In the genomic region with DNA sequence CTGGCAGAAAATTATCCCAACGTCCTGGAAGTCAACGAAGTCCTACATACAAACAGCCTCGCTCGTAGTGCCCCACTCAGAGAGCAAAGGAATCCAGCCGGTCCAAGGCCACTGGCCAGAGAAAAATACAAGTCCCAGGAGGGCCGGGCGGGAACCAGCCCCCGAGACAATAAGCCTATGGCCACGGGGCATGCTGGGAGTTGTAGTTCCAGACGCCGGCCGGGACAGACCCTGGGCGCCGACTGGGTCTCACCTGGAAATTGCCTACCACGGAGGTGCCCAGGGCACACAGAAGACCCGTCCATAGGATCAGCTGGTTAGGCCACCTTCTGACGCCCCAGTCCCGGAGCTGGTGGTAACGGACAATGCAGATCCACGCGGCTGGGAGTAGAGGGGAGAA, we compare ENCODE assay signal across 12 cellular contexts. TPM values are rescaled to one million over a fixed set of nuclear protein-coding genes. Genes with fewer than 3 reads are reported as not detected.
DNase-seq lines count a peak whose midpoint lies in the region; ATAC-seq, FAIRE-seq and TF ChIP-seq lines count a peak whose summit lies in the region.
"Had no signal": no experiment of that assay in that cellular context is flagged by ENCODE, and none has a peak within 500 bp of the region (broad histone marks: within the 10 kb centered on the region; RNA-seq: fewer than 3 reads in every experiment).

No MANE protein-coding gene starts in this region.

- no peaks in the 10 kb centered on the region for H3K9me2 ChIP-seq in OCI-LY7 (ENCODE audit: insufficient read depth, low read length)

- H3K27me3 ChIP-seq in psoas muscle (ENCODE audit: insufficient read depth in 3 of 3, low read length in 2 of 3): peaks cover 0 to 6% (median 0%) of the 10 kb centered on the region in 3 donors
- H3K27me3 ChIP-seq in suprapubic skin: peaks cover 16% of the 10 kb centered on the region

- no peak overlapping the region for H2AFZ ChIP-seq in OCI-LY7 (ENCODE audit: low read length)

- no peak for FAIRE-seq in H54 (lab: Jason Lieb, UNC)
- FAIRE-seq: colon, TTC549 had no signal

- H3K27ac ChIP-seq in OCI-LY7 (ENCODE audit: low read depth, low read length, poor library complexity, severe bottlenecking) (no peak overlapping the region), psoas muscle (no peak overlapping the region), suprapubic skin (no peak overlapping the region)
- H3K27ac ChIP-seq: HL-60 had no signal

- H3K9me3 ChIP-seq in OCI-LY7 (ENCODE audit: low read length): no peaks in the 10 kb centered on the region
- H3K9me3 ChIP-seq in psoas muscle: no peaks in the 10 kb centered on the region
- H3K9me3 ChIP-seq in suprapubic skin: no peaks in the 10 kb centered on the region

- H3K4me3 ChIP-seq in OCI-LY7 (ENCODE audit: low read depth, low read length, poor library complexity, severe bottlenecking) (no peak overlapping the region), psoas muscle (no peak overlapping the region), suprapubic skin (no peak overlapping the region)

- peak; percentile 48 to 96 (median 78) for ATAC-seq in psoas muscle
- ATAC-seq in HG02759 (IDR thresholded peaks at IDR 0.05; ENCODE audit: unreplicated experiment): no peak

- intact Hi-C loops in OCI-LY7 (cut with micrococcal nuclease; ENCODE audit: unreplicated experiment) (no loop called here), psoas muscle (cut with DNase I) (no loop called here)

- TF ChIP-seq POLR2A in H54 (IDR thresholded peaks at IDR 0.05; ENCODE audit: low read depth, low read length): no peak
- TF ChIP-seq POLR2A in suprapubic skin (IDR thresholded peaks at IDR 0.05): no peak

- DNase-seq in H54 (ENCODE audit: insufficient read length, low spot score) (peak; percentile 66), OCI-LY7 (ENCODE audit: low spot score) (peak; percentile 72), foreskin melanocyte (peak; percentile 37), psoas muscle (peak; percentile 43 to 73), NCI-H226 (no peak), suprapubic skin (ENCODE audit: low spot score in 2 of 2) (no peak)
- DNase-seq in stimulated activated CD4-positive, alpha-beta T cell treated with anti-CD3 and anti-CD28 coated beads, Interleukin-4, amount 100 ng/mL, for 24 hours: no peak

- H3K36me3 ChIP-seq in OCI-LY7 (ENCODE audit: insufficient read depth, low read length) (no peaks in the 10 kb centered on the region), psoas muscle (ENCODE audit: insufficient read depth in 1 of 2, low read depth in 1 of 2) (no peaks in the 10 kb centered on the region), suprapubic skin (no peaks in the 10 kb centered on the region)

- no peaks in the 10 kb centered on the region for H3K79me2 ChIP-seq in OCI-LY7 (ENCODE audit: insufficient read depth, low read depth, low read length)

- POLR2A ChIA-PET in OCI-LY7 (lab: Charles Lee): no interaction called here

- 12 to 21% (median 15%) methylated on average over 21 of the region's 21 CpGs for WGBS in psoas muscle, 3 donors
- 34% methylated on average over 18 of the region's 21 CpGs for WGBS in suprapubic skin

- CTCF ChIA-PET in OCI-LY7 (lab: Charles Lee; ENCODE audit: unreplicated experiment): no interaction called here

- no peaks in the 10 kb centered on the region for H4K20me1 ChIP-seq in OCI-LY7 (ENCODE audit: insufficient read depth, low read length)

- H3K4me1 ChIP-seq in OCI-LY7 (ENCODE audit: insufficient read depth, low read length, poor library complexity, severe bottlenecking): peaks cover 11% of the 10 kb centered on the region
- H3K4me1 ChIP-seq in psoas muscle: no peaks in the 10 kb centered on the region
- H3K4me1 ChIP-seq in suprapubic skin: no peaks in the 10 kb centered on the region

- TF ChIP-seq CTCF in OCI-LY7 (conservative IDR thresholded peaks at IDR 0.05; ENCODE audit: low read length) (no peak), psoas muscle (IDR thresholded peaks at IDR 0.05) (no peak), suprapubic skin (IDR thresholded peaks at IDR 0.05) (no peak)

- TF ChIP-seq EP300 in suprapubic skin (IDR thresholded peaks at IDR 0.05): no peak

- 0 out of 2 replicates have a peak overlapping the region, but pooled peaks have one; percentile 10 for H3K4me2 ChIP-seq in OCI-LY7 (ENCODE audit: low read length)

- no TSS peak for BruUV-seq in OCI-LY7 (replicated peaks; lab: Mats Ljungman, UMichigan)

RNA-seq across cellular contexts. Expression of a gene that starts 5.4 kb away (rescaled TPM):
- total RNA-seq in OCI-LY7 (2014; rRNA removed; shearing (Covaris generic)): not detected in 2 replicates
- total RNA-seq in OCI-LY7 (2022) (not detected in 2 replicates), psoas muscle (1 to 10 TPM in 1 of 4 donors, under 1 TPM in 3; 0.38 to 1.1 (median 0.57) TPM), suprapubic skin (not detected)
- under 1 TPM; 0.08 to 0.30 (median 0.23) TPM for polyA plus RNA-seq in psoas muscle

RNA-seq across cellular contexts. Expression of a gene that starts 19.9 kb away (rescaled TPM):
- 21.2 and 22.8 TPM in 2 replicates for total RNA-seq in OCI-LY7 (2014; rRNA removed; shearing (Covaris generic))
- 36.1 and 43.4 TPM in 2 replicates for total RNA-seq in OCI-LY7 (2022)
- total RNA-seq in psoas muscle: 1 to 10 TPM; 3.9 to 5.7 (median 4.6) TPM
- polyA plus RNA-seq in psoas muscle: 1 to 10 TPM; 1.8 to 2.6 (median 2.4) TPM
- total RNA-seq in suprapubic skin: 10 to 100 TPM; 17.3 to 61.8 (median 39.1) TPM

RNA-seq across cellular contexts. Expression of a gene that starts 34.7 kb away (rescaled TPM):
- not detected in 2 replicates for total RNA-seq in OCI-LY7 (2014; rRNA removed; shearing (Covaris generic))
- total RNA-seq in OCI-LY7 (2022) (not detected in 2 replicates), psoas muscle (not detected), suprapubic skin (1 to 10 TPM in 3 of 4 donors, under 1 TPM in 1; 0.47 to 1.9 (median 1.3) TPM)
- under 1 TPM in 1 of 3 donors, not detected in 2; 0.04 TPM for polyA plus RNA-seq in psoas muscle
- total RNA-seq: skeletal muscle tissue had no signal

RNA-seq across cellular contexts. Expression of a gene that starts 36.0 kb away (rescaled TPM):
- total RNA-seq in OCI-LY7 (2014; rRNA removed; shearing (Covaris generic)): 15.9 and 16.1 TPM in 2 replicates
- total RNA-seq in OCI-LY7 (2022) (23.9 and 25.7 TPM in 2 replicates), psoas muscle (1 to 10 TPM in 2 of 4 donors, under 1 TPM in 2; 0.77 to 1.1 (median 0.92) TPM), suprapubic skin (1 to 10 TPM in 3 of 4 donors, under 1 TPM in 1; 0.68 to 2.3 (median 1.6) TPM)
- under 1 TPM; 0.14 to 0.64 (median 0.53) TPM for polyA plus RNA-seq in psoas muscle

RNA-seq across cellular contexts. Expression of a gene that starts 39.9 kb away (rescaled TPM):
- 41.3 and 50.5 TPM in 2 replicates for total RNA-seq in OCI-LY7 (2014; rRNA removed; shearing (Covaris generic))
- 31.9 and 38.7 TPM in 2 replicates for total RNA-seq in OCI-LY7 (2022)
- 10 to 100 TPM; 23.0 to 34.0 (median 28.6) TPM for total RNA-seq in psoas muscle
- 10 to 100 TPM; 41.8 to 98.2 (median 65.6) TPM for polyA plus RNA-seq in psoas muscle
- 10 to 100 TPM; 17.9 to 46.7 (median 36.7) TPM for total RNA-seq in suprapubic skin

Comparison
In these comparisons a context has a peak if more than half of its experiments do, and no peak if none do; other contexts are left out.
1. DNase-seq: peak in H54 (single experiment), OCI-LY7 (single experiment), foreskin melanocyte (single experiment) and psoas muscle (2 of 2); none in NCI-H226 (single experiment), stimulated activated CD4-positive, alpha-beta T cell treated with anti-CD3 and anti-CD28 coated beads, Interleukin-4, amount 100 ng/mL, for 24 hours (single experiment) and suprapubic skin (0 of 2).